Comparison of ENCODE assay signal across 2 cellular contexts in the genomic region with DNA sequence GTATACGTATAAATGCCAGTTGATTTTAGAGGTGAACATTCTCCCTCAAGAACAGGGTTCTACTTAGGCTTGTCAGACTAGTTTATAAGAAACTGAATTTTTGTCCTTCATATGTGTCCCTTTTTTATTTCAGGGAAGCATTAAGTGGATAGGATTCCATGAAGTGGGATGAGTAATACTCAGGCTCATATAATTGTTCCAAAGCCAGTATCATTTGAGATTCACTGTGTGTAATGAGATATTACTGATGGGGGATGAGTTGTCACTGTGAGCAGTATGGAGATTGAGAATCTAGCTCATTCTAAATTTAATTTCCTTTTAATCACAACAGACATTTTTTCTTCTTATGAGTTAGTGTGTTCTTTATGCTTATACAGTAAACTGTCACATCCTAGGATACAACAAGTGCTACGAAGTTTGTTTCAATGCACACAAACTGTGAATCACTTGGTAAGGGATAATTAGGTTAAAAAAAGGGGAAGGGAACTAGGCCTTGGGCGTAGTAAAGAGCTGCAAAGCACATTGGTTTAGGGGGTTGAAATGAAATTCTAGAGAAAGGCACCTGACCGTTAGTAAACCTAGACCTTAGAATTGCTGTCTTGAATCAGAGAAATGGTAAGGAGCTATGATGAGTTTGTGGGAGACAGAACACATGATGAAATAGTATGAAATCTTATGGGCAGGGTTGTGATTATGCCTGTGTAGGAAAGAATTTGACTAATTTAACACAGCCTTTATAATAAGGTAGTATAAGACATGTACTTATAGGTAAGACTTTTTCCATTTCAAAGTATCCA.
TF ChIP-seq lines count a peak whose summit lies in the region.

No MANE protein-coding gene starts in this region.

TF ChIP-seq in IMR-90, 13 proteins besides CTCF, POLR2A, EP300 and RAD21:
- TF ChIP-seq CHD1 (IDR thresholded peaks at IDR 0.05; ENCODE audit: low read depth, low read length): no peak
- no peak for TF ChIP-seq SMC3 (IDR thresholded peaks at IDR 0.05; ENCODE audit: low read depth, low read length)
- TF ChIP-seq CEBPB (IDR thresholded peaks at IDR 0.05; ENCODE audit: low read depth, low read length): peak; percentile 41; the same call in 1 of the 2 replicates

TF ChIP-seq in HEK293T, 16 proteins besides CTCF, POLR2A, EP300 and RAD21:
- no peak for TF ChIP-seq FOXM1 (IDR thresholded peaks at IDR 0.05; ENCODE audit: borderline replicate concordance)
- no peak for TF ChIP-seq SP1 (IDR thresholded peaks at IDR 0.05)
- TF ChIP-seq SUZ12 (IDR thresholded peaks at IDR 0.05): no peak
- TF ChIP-seq BHLHE40 (IDR thresholded peaks at IDR 0.05; ENCODE audit: borderline replicate concordance): no peak
- TF ChIP-seq, protein P1, sequence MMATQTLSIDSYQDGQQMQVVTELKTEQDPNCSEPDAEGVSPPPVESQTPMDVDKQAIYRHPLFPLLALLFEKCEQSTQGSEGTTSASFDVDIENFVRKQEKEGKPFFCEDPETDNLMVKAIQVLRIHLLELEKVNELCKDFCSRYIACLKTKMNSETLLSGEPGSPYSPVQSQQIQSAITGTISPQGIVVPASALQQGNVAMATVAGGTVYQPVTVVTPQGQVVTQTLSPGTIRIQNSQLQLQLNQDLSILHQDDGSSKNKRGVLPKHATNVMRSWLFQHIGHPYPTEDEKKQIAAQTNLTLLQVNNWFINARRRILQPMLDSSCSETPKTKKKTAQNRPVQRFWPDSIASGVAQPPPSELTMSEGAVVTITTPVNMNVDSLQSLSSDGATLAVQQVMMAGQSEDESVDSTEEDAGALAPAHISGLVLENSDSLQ (IDR thresholded peaks at IDR 0.05): no peak
- no peak for TF ChIP-seq ELF4 (IDR thresholded peaks at IDR 0.05)
- no peak for TF ChIP-seq L3MBTL2 (conservative IDR thresholded peaks at IDR 0.05)
- no peak for TF ChIP-seq LEF1 (IDR thresholded peaks at IDR 0.05; ENCODE audit: borderline replicate concordance)
- TF ChIP-seq ZNF384 (IDR thresholded peaks at IDR 0.05): no peak
- no peak for TF ChIP-seq CTBP1 (IDR thresholded peaks at IDR 0.05; ENCODE audit: borderline replicate concordance)
- TF ChIP-seq NFRKB (IDR thresholded peaks at IDR 0.05): no peak
- no peak for TF ChIP-seq TARDBP (IDR thresholded peaks at IDR 0.05)
- no peak for TF ChIP-seq HDGF (IDR thresholded peaks at IDR 0.05; ENCODE audit: borderline replicate concordance)
